ENCODE assay signal across 8 cellular contexts in genomic region chr19:36114763-36115452, GRCh38. TPM values are rescaled to one million over a fixed set of nuclear protein-coding genes. Genes with fewer than 3 reads are reported as not detected.
DNase-seq lines count a peak whose midpoint lies in the region; ATAC-seq and TF ChIP-seq lines count a peak whose summit lies in the region.

Gene POLR2I, minus strand, starts transcription at chr19:36114875. Its CDS starts 19 bp downstream, at chr19:36114856.

- H3K27me3 Mint-ChIP-seq in T-helper 17 cell, result no peaks in the 10 kb centered on the region
- H3K27me3 Mint-ChIP-seq in progenitor cell of endocrine pancreas, result no peaks in the 10 kb centered on the region

- no peaks in the 10 kb centered on the region for H3K9me3 ChIP-seq in T-helper 17 cell (ENCODE audit: control insufficient read depth, low read length, poor library complexity, severe bottlenecking)

- H3K27ac Mint-ChIP-seq in T-helper 17 cell (peak within 1 kb of the TSS; percentile 95), progenitor cell of endocrine pancreas (peak within 1 kb of the TSS; percentile 98)

- DNase-seq in NCI-H1694 treated with DMSO at 0.1 percent for 48 hours (lab: John Stamatoyannopoulos, UW) (peak; percentile 99), T-helper 17 cell (peak; percentile 95 to 98 (median 97)), amygdala (lab: John Stamatoyannopoulos, UW) (peak; percentile 89 to 100 (median 99)), left cardiac atrium (peak; percentile 99), progenitor cell of endocrine pancreas (ENCODE audit: low spot score, unreplicated experiment) (peak; percentile 97), ureter (ENCODE audit: low spot score) (peak; percentile 100)

- no peaks in the 10 kb centered on the region for H3K9me3 Mint-ChIP-seq in progenitor cell of endocrine pancreas (ENCODE audit: low read depth)

- TF ChIP-seq CTCF in progenitor cell of endocrine pancreas (IDR thresholded peaks at IDR 0.05; ENCODE audit: unreplicated experiment), result no peak

- intact Hi-C loops in left cardiac atrium (cut with DNase I), result loop anchor here (10.0 kb wide), 2 partner anchors 50 to 60 kb away; partner anchors contain the start of genes THAP8 (in 1 of the 2) and WDR62 (in 1 of the 2)

- TF ChIP-seq POLR2A in GM15510 (IDR thresholded peaks at IDR 0.05; ENCODE audit: borderline replicate concordance, extremely low read depth, insufficient read length), result peak; percentile 63

- H3K4me3 Mint-ChIP-seq in T-helper 17 cell (peak within 1 kb of the TSS; percentile 95), progenitor cell of endocrine pancreas (ENCODE audit: low read depth) (peak within 1 kb of the TSS; percentile 95)

- H3K4me1 Mint-ChIP-seq in T-helper 17 cell, result peaks cover 35% of the 10 kb centered on the region
- H3K4me1 Mint-ChIP-seq in progenitor cell of endocrine pancreas (ENCODE audit: low read depth), result peaks cover 19% of the 10 kb centered on the region

- H3K36me3 Mint-ChIP-seq in T-helper 17 cell (ENCODE audit: low read depth) (peaks cover 8% of the 10 kb centered on the region), progenitor cell of endocrine pancreas (ENCODE audit: insufficient read depth) (peaks cover 13% of the 10 kb centered on the region)

- ATAC-seq in HG02885 (IDR thresholded peaks at IDR 0.05; ENCODE audit: poor library complexity, unreplicated experiment) (peak; percentile 84), T-helper 17 cell (peak; percentile 88), left cardiac atrium (peak; percentile 95 to 97)

RNA-seq across cellular contexts. Expression of gene POLR2I, which starts in this region (rescaled TPM):
- 10 to 100 TPM; 26.4 to 28.2 TPM for total RNA-seq in T-helper 17 cell
- total RNA-seq in left cardiac atrium, result 100 to 1,000 TPM in 1 of 2 donors, 10 to 100 TPM in 1; 92.6 to 104 TPM
- 84.8 and 85.8 TPM in 2 replicates for total RNA-seq in progenitor cell of endocrine pancreas
- 49.6 TPM for total RNA-seq in ureter

Comparison
In these comparisons a context has a peak if more than half of its experiments do, and no peak if none do; other contexts are left out.
1. Peak in every context shown above with its lines: DNase-seq and ATAC-seq.